11 cellular contexts compared by ENCODE assay signal in genomic region chr16:70470927-70471341, GRCh38. TPM values are rescaled to one million over a fixed set of nuclear protein-coding genes. Genes with fewer than 3 reads are reported as not detected.
A peak's percentile ranks its signal among the peaks of the same experiment; 100 is the strongest.
DNase-seq lines count a peak whose midpoint lies in the region; TF ChIP-seq lines count a peak whose summit lies in the region.
"Had no signal": no experiment of that assay in that cellular context is flagged by ENCODE, and none has a peak within 500 bp of the region (broad histone marks: within the 10 kb centered on the region; RNA-seq: fewer than 3 reads in every experiment).

No MANE protein-coding gene starts in this region.

- H3K79me2 ChIP-seq in neural progenitor cell (ENCODE audit: low read depth), result no peaks in the 10 kb centered on the region

- H4K20me1 ChIP-seq in neural progenitor cell (ENCODE audit: low read depth), result no peaks in the 10 kb centered on the region

- no peak overlapping the region for H3K9ac ChIP-seq in NT2/D1 (ENCODE audit: insufficient read length, low read depth)
- no peak overlapping the region for H3K9ac ChIP-seq in neural progenitor cell

- peaks cover 6% of the 10 kb centered on the region for H3K36me3 Mint-ChIP-seq in Caco-2 (ENCODE audit: insufficient read depth, unreplicated experiment)
- H3K36me3 Mint-ChIP-seq in neural progenitor cell, result no peaks in the 10 kb centered on the region
- H3K36me3 Mint-ChIP-seq: activated naive CD8-positive, alpha-beta T cell had no signal

- TF ChIP-seq POLR2A in esophagus muscularis mucosa (IDR thresholded peaks at IDR 0.05; ENCODE audit: low read depth), result no peak

- TF ChIP-seq CTCF in Caco-2 (IDR thresholded peaks at IDR 0.05; ENCODE audit: insufficient read depth in 1 of 2, low read depth in 1 of 2, low read length in 1 of 2, severe bottlenecking in 1 of 2, unreplicated experiment in 1 of 2) (peak; percentile 82 to 86), esophagus muscularis mucosa (IDR thresholded peaks at IDR 0.05) (peak; percentile 24 to 38 (median 33)), neural progenitor cell (IDR thresholded peaks at IDR 0.05) (peak; percentile 64), coronary artery (IDR thresholded peaks at IDR 0.05) (no peak)

- H3K27ac ChIP-seq in esophagus muscularis mucosa (replicated peaks in 1 of 4), result no peak overlapping the region
- no peak overlapping the region for H3K27ac ChIP-seq in neural progenitor cell
- no peak overlapping the region for H3K27ac ChIP-seq in coronary artery
- H3K27ac ChIP-seq: HL-60 had no signal

- intact Hi-C loops in Caco-2 (cut with micrococcal nuclease; ENCODE audit: unreplicated experiment) (loop anchor here (1.0 to 5.0 kb wide), 3 partner anchors 44 to 90 kb away; no protein-coding TSS in a partner anchor), esophagus muscularis mucosa (cut with DNase I) (no loop called here)

- H3K36me3 ChIP-seq in Caco-2 (ENCODE audit: control insufficient read depth, insufficient read depth, low read length), result no peaks in the 10 kb centered on the region; the same call in 1 of the 2 replicates
- no peaks in the 10 kb centered on the region for H3K36me3 ChIP-seq in NT2/D1 (ENCODE audit: insufficient read depth, insufficient read length, low read length)
- H3K36me3 ChIP-seq in esophagus muscularis mucosa, result peaks cover 19 to 90% (median 68%) of the 10 kb centered on the region in 4 donors
- no peaks in the 10 kb centered on the region for H3K36me3 ChIP-seq in neural progenitor cell

- H3K4me2 ChIP-seq in neural progenitor cell, result no peak overlapping the region

- BruUV-seq in Caco-2 (replicated peaks; lab: Mats Ljungman, UMichigan), result no TSS peak

- H3K9me3 ChIP-seq in Caco-2 (no peaks in the 10 kb centered on the region), NT2/D1 (ENCODE audit: insufficient read depth, low read length) (no peaks in the 10 kb centered on the region), esophagus muscularis mucosa (no peaks in the 10 kb centered on the region), neural progenitor cell (ENCODE audit: low read depth) (no peaks in the 10 kb centered on the region)

- no peaks in the 10 kb centered on the region for H3K27me3 ChIP-seq in Caco-2 (replicated peaks; ENCODE audit: control insufficient read depth, insufficient read depth, low read length)
- H3K27me3 ChIP-seq in NT2/D1 (ENCODE audit: insufficient read depth, insufficient read length), result no peaks in the 10 kb centered on the region
- no peaks in the 10 kb centered on the region for H3K27me3 ChIP-seq in esophagus muscularis mucosa
- H3K27me3 ChIP-seq in neural progenitor cell, result no peaks in the 10 kb centered on the region

- peaks cover 8% of the 10 kb centered on the region; the same call in 1 of the 2 replicates for H3K4me1 ChIP-seq in Caco-2
- H3K4me1 ChIP-seq in NT2/D1 (ENCODE audit: insufficient read depth, insufficient read length), result peaks cover 30% of the 10 kb centered on the region
- no peaks in the 10 kb centered on the region for H3K4me1 ChIP-seq in esophagus muscularis mucosa
- H3K4me1 ChIP-seq in neural progenitor cell, result no peaks in the 10 kb centered on the region

- WGBS in esophagus muscularis mucosa, result 67% methylated on average over 15 of the region's 17 CpGs

- no peak for TF ChIP-seq EP300 in esophagus muscularis mucosa (IDR thresholded peaks at IDR 0.05)

- no peaks in the 10 kb centered on the region for H3K27me3 Mint-ChIP-seq in Caco-2 (ENCODE audit: insufficient read depth, unreplicated experiment)
- peaks cover 2% of the 10 kb centered on the region for H3K27me3 Mint-ChIP-seq in neural progenitor cell (ENCODE audit: insufficient read depth, low read depth)
- H3K27me3 Mint-ChIP-seq: activated naive CD8-positive, alpha-beta T cell had no signal

- CTCF ChIA-PET in Caco-2 (lab: Charles Lee), result interaction anchor here (0.6 to 1.9 kb wide), 14 partner anchors 17 to 300 kb away, joined by 3 to 42 read pairs (median 4); partner anchors contain the start of gene FCSK

- H3K4me3 Mint-ChIP-seq in Caco-2 (ENCODE audit: unreplicated experiment) (no peak overlapping the region), neural progenitor cell (no peak overlapping the region)
- H3K4me3 Mint-ChIP-seq: activated naive CD8-positive, alpha-beta T cell; mesothelial cell of epicardium had no signal

- peak; percentile 71 to 80 for DNase-seq in Caco-2
- no peak for DNase-seq in NT2/D1 (ENCODE audit: low read depth, low spot score)
- no peak for DNase-seq in esophagus muscularis mucosa (ENCODE audit: extremely low spot score)
- DNase-seq in neural progenitor cell (ENCODE audit: low spot score), result peak; percentile 81
- DNase-seq in coronary artery (ENCODE audit: low spot score), result no peak
- DNase-seq in NCI-H510A (lab: John Stamatoyannopoulos, UW), result no peak
- no peak for DNase-seq in foreskin melanocyte
- no peak for DNase-seq in NAMALWA (ENCODE audit: low spot score)

- POLR2A ChIA-PET in Caco-2 (lab: Charles Lee), result interaction anchor here (0.5 to 1.4 kb wide), 7 partner anchors 21 to 1369 kb away, joined by 3 to 14 read pairs (median 4); no protein-coding TSS in a partner anchor

- no peaks in the 10 kb centered on the region for H3F3A ChIP-seq in neural progenitor cell (ENCODE audit: low read depth)

- H2AFZ ChIP-seq in neural progenitor cell (replicated peaks), result no peak overlapping the region

- no peak overlapping the region for H3K4me3 ChIP-seq in Caco-2 (ENCODE audit: low read depth, low read length)
- H3K4me3 ChIP-seq in NT2/D1 (ENCODE audit: insufficient read length, low read depth), result peak overlapping the region; percentile 6
- H3K4me3 ChIP-seq in esophagus muscularis mucosa, result no peak overlapping the region
- H3K4me3 ChIP-seq in neural progenitor cell, result no peak overlapping the region
- no peak overlapping the region for H3K4me3 ChIP-seq in coronary artery

- H3K4me1 Mint-ChIP-seq in Caco-2 (ENCODE audit: low read depth, unreplicated experiment) (peaks cover 7% of the 10 kb centered on the region), neural progenitor cell (peaks cover 6% of the 10 kb centered on the region)
- H3K4me1 Mint-ChIP-seq: mesothelial cell of epicardium had no signal

- no peaks in the 10 kb centered on the region for H3K9me3 Mint-ChIP-seq in Caco-2 (ENCODE audit: unreplicated experiment)
- no peaks in the 10 kb centered on the region for H3K9me3 Mint-ChIP-seq in neural progenitor cell
- H3K9me3 Mint-ChIP-seq: mesothelial cell of epicardium had no signal

- H3K27ac Mint-ChIP-seq in Caco-2 (ENCODE audit: unreplicated experiment), result peak overlapping the region; percentile 36
- H3K27ac Mint-ChIP-seq in neural progenitor cell, result no peak overlapping the region
- H3K27ac Mint-ChIP-seq: activated naive CD8-positive, alpha-beta T cell; mesothelial cell of epicardium had no signal

RNA-seq across cellular contexts. Expression of gene FCSK, which starts 16.5 kb away (rescaled TPM):
- 25.5 and 27.9 TPM in 2 replicates for total RNA-seq in Caco-2 (2022)
- 10 to 100 TPM in 3 of 4 donors, 1 to 10 TPM in 1; 8.3 to 13.7 (median 12.3) TPM for total RNA-seq in esophagus muscularis mucosa
- total RNA-seq in neural progenitor cell (ENCODE audit: low replicate concordance), result 11.0 and 12.0 TPM in 2 replicates

RNA-seq across cellular contexts. Expression of gene ST3GAL2, which starts 32.0 kb away (rescaled TPM):
- 30.3 and 31.1 TPM in 2 replicates for total RNA-seq in Caco-2 (2022)
- 10 to 100 TPM; 18.6 to 34.9 (median 27.2) TPM for total RNA-seq in esophagus muscularis mucosa
- 11.6 and 34.5 TPM in 2 replicates for total RNA-seq in neural progenitor cell (ENCODE audit: low replicate concordance)

RNA-seq across cellular contexts. Expression of gene COG4, which starts 52.4 kb away (rescaled TPM):
- total RNA-seq in Caco-2 (2022) (88.5 and 90.3 TPM in 2 replicates), esophagus muscularis mucosa (10 to 100 TPM; 30.6 to 40.0 (median 35.8) TPM), neural progenitor cell (ENCODE audit: low replicate concordance) (62.4 and 79.8 TPM in 2 replicates)

RNA-seq across cellular contexts. Expression of gene SF3B3, which starts 52.7 kb away (rescaled TPM):
- total RNA-seq in Caco-2 (2022) (387 and 439 TPM in 2 replicates), esophagus muscularis mucosa (10 to 100 TPM; 51.1 to 90.6 (median 66.2) TPM), neural progenitor cell (ENCODE audit: low replicate concordance) (188 and 314 TPM in 2 replicates)

Comparison
In these comparisons a context has a peak if more than half of its experiments do, and no peak if none do; other contexts are left out.
1. DNase-seq: peak in Caco-2 (2 of 2) and neural progenitor cell (single experiment); none in NT2/D1 (single experiment), esophagus muscularis mucosa (single experiment), coronary artery (single experiment), NCI-H510A (single experiment), foreskin melanocyte (single experiment) and NAMALWA (single experiment).